Comparison of ENCODE assay signal across 8 cellular contexts in the genomic region with DNA sequence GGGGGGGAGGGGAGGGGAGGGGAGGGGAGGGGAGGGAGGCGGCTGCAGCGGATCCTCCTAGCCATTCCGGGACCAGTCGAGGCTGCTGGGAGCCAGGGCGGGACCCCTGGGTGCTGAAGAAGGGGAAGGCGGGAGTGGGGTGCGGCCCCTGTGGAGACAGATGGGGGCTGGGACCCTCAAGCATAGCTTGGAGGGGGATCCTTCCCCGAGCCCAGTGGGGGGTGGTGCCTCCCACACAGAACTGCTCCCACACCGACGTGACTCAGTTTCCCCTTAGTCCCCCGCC. TPM values are rescaled to one million over a fixed set of nuclear protein-coding genes. Genes with fewer than 3 reads are reported as not detected.
DNase-seq lines count a peak whose midpoint lies in the region; ATAC-seq and TF ChIP-seq lines count a peak whose summit lies in the region.

No MANE protein-coding gene starts in this region.

- DNase-seq in NB4 (ENCODE audit: low read depth) (no peak), glomerular visceral epithelial cell (ENCODE audit: extremely low spot score) (no peak), GM10266 (ENCODE audit: extremely low spot score) (no peak)
- no peak for DNase-seq in stimulated activated CD4-positive, alpha-beta T cell treated with anti-CD3 and anti-CD28 coated beads, Interleukin-4, amount 100 ng/mL, for 1 hour

- no peaks in the 10 kb centered on the region for H3K36me3 ChIP-seq in endocrine pancreas (ENCODE audit: control insufficient read depth, insufficient read depth, low read length)
- peaks cover 51% of the 10 kb centered on the region for H3K36me3 ChIP-seq in neutrophil

- no peak for TF ChIP-seq POLR2A in NB4 (IDR thresholded peaks at IDR 0.05; ENCODE audit: extremely low read depth, insufficient read length)

- peak overlapping the region; percentile 58 for H3K4me3 ChIP-seq in NB4 (ENCODE audit: low read depth, low read length)
- no peak overlapping the region for H3K4me3 ChIP-seq in endocrine pancreas (ENCODE audit: control insufficient read depth, insufficient read depth, low read length)
- peak overlapping the region; percentile 90 to 99 for H3K4me3 ChIP-seq in neutrophil (ENCODE audit: low read depth in 1 of 2, low read length in 1 of 2)

- H3K27ac ChIP-seq in C4-2B (peak overlapping the region; percentile 76), neutrophil (peak overlapping the region; percentile 99)

- no peak for ATAC-seq in esophagus mucosa

- H3K27me3 ChIP-seq in endocrine pancreas (ENCODE audit: control insufficient read depth, insufficient read depth, low read length) (no peaks in the 10 kb centered on the region), neutrophil (no peaks in the 10 kb centered on the region)

- H3K4me1 ChIP-seq in endocrine pancreas (ENCODE audit: control insufficient read depth, insufficient read depth, low read length), result no peaks in the 10 kb centered on the region
- peaks cover 81 to 94% of the 10 kb centered on the region in 2 experiments for H3K4me1 ChIP-seq in neutrophil (ENCODE audit: control insufficient read depth in 1 of 2, insufficient read depth in 1 of 2, low read depth in 1 of 2, low read length in 1 of 2)

- H3K9me3 ChIP-seq in endocrine pancreas (ENCODE audit: control insufficient read depth, low read length), result no peaks in the 10 kb centered on the region
- H3K9me3 ChIP-seq in neutrophil, result no peaks in the 10 kb centered on the region

- H3K9ac ChIP-seq in endocrine pancreas (ENCODE audit: control insufficient read depth, insufficient read depth, low read length), result peak overlapping the region; percentile 40

- no peak for TF ChIP-seq CTCF in C4-2B (conservative IDR thresholded peaks at IDR 0.05)
- no peak for TF ChIP-seq CTCF in NB4 (IDR thresholded peaks at IDR 0.05; ENCODE audit: low read depth, low read length)
- TF ChIP-seq CTCF in neutrophil (IDR thresholded peaks at IDR 0.05), result no peak
- no peak for TF ChIP-seq CTCF in GM10266 (IDR thresholded peaks at IDR 0.05; ENCODE audit: control insufficient read depth, insufficient read depth, low read depth, missing control alignments)

RNA-seq across cellular contexts. Expression of a gene that starts 0.5 kb away (rescaled TPM):
- total RNA-seq in esophagus mucosa, result 23.0 TPM

RNA-seq across cellular contexts. Expression of a gene that starts 12.7 kb away (rescaled TPM):
- 3.3 TPM for total RNA-seq in esophagus mucosa

RNA-seq across cellular contexts. Expression of a gene that starts 19.8 kb away (rescaled TPM):
- total RNA-seq in esophagus mucosa, result 64.2 TPM

RNA-seq across cellular contexts. Expression of a gene that starts 23.5 kb away (rescaled TPM):
- 27.2 TPM for total RNA-seq in esophagus mucosa

RNA-seq across cellular contexts. Expression of a gene that starts 50.3 kb away (rescaled TPM):
- total RNA-seq in esophagus mucosa, result 4.3 TPM
